12 cellular contexts compared by ENCODE assay signal in genomic region chr12:11724888-11725310, GRCh38.
DNase-seq lines count a peak whose midpoint lies in the region; FAIRE-seq and TF ChIP-seq lines count a peak whose summit lies in the region.
"Had no signal": no experiment of that assay in that cellular context is flagged by ENCODE, and none has a peak within 500 bp of the region (broad histone marks: within the 10 kb centered on the region; RNA-seq: fewer than 3 reads in every experiment).

No MANE protein-coding gene starts in this region.

- no CpG with 5 or more reads among the region's 7 CpGs for WGBS in trophoblast cell (ENCODE audit: extremely low coverage, insufficient coverage, insufficient read length)
- 38% methylated on average over 7 of the region's 7 CpGs for WGBS in suprapubic skin

- CTCF ChIA-PET in A673 (lab: Charles Lee) (no interaction called here), PC-9 (lab: Charles Lee) (no interaction called here)

- no peak for TF ChIP-seq EP300 in suprapubic skin (IDR thresholded peaks at IDR 0.05)

- no peak overlapping the region for H3K4ac ChIP-seq in trophoblast cell (ENCODE audit: low read depth, low read length)

- no peak overlapping the region for H3K4me2 ChIP-seq in trophoblast cell (ENCODE audit: low read length)
- no peak overlapping the region for H3K4me2 ChIP-seq in PC-9

- H3K27ac Mint-ChIP-seq in IgD-negative memory B cell (peak overlapping the region in 2 of 3 donors; percentile 26 to 47), nephron (peak overlapping the region; percentile 49 to 88 (median 86))

- H2AK5ac ChIP-seq in trophoblast cell (ENCODE audit: low read length), result no peak overlapping the region

- no peak overlapping the region for H3K23ac ChIP-seq in trophoblast cell (ENCODE audit: low read length)

- H3K9ac ChIP-seq in trophoblast cell (ENCODE audit: low read length), result no peak overlapping the region

- intact Hi-C loops in A673 (cut with micrococcal nuclease; ENCODE audit: unreplicated experiment) (no loop called here), PC-9 (cut with micrococcal nuclease; ENCODE audit: unreplicated experiment) (no loop called here)

- no TSS peak for BruUV-seq in A673 (replicated peaks; lab: Mats Ljungman, UMichigan)
- no TSS peak for BruUV-seq in PC-9 (replicated peaks; lab: Mats Ljungman, UMichigan)

- H3F3A ChIP-seq in PC-9 (ENCODE audit: insufficient read depth, low read depth), result peaks cover 21% of the 10 kb centered on the region

- H3K4me3 ChIP-seq in A673 (ENCODE audit: low read depth, low read length, poor library complexity, severe bottlenecking) (no peak overlapping the region), trophoblast cell (ENCODE audit: low read depth, low read length) (no peak overlapping the region), suprapubic skin (no peak overlapping the region), PC-9 (no peak overlapping the region)

- H3K9me3 Mint-ChIP-seq in IgD-negative memory B cell (no peaks in the 10 kb centered on the region), nephron (no peaks in the 10 kb centered on the region)

- H4K20me1 ChIP-seq in PC-9 (ENCODE audit: insufficient read depth), result no peaks in the 10 kb centered on the region

- H3K4me1 Mint-ChIP-seq in IgD-negative memory B cell (peaks cover 57 to 79% (median 71%) of the 10 kb centered on the region in 3 donors), nephron (peaks cover 46% of the 10 kb centered on the region)

- H2AFZ ChIP-seq in trophoblast cell (ENCODE audit: insufficient read depth, low read length, poor library complexity), result no peak overlapping the region
- no peak overlapping the region for H2AFZ ChIP-seq in PC-9

- H3K27ac ChIP-seq in A673 (ENCODE audit: low read depth, low read length, poor library complexity, severe bottlenecking) (no peak overlapping the region), trophoblast cell (ENCODE audit: low read depth, low read length) (no peak overlapping the region), suprapubic skin (no peak overlapping the region), PC-9 (no peak overlapping the region)

- H3K18ac ChIP-seq in trophoblast cell (ENCODE audit: low read length), result no peak overlapping the region

- H3K36me3 ChIP-seq in A673 (ENCODE audit: insufficient read depth, low read length, poor library complexity, severe bottlenecking), result no peaks in the 10 kb centered on the region
- H3K36me3 ChIP-seq in trophoblast cell (ENCODE audit: control insufficient read depth in 1 of 2, insufficient read depth in 2 of 2, low read length in 2 of 2), result no peaks in the 10 kb centered on the region
- no peaks in the 10 kb centered on the region for H3K36me3 ChIP-seq in suprapubic skin
- no peaks in the 10 kb centered on the region for H3K36me3 ChIP-seq in PC-9 (ENCODE audit: low read depth)

- H3K4me3 Mint-ChIP-seq in IgD-negative memory B cell (peak overlapping the region in 1 of 4 donors; percentile 18), nephron (peak overlapping the region in 2 of 3 experiments; percentile 0 to 27)

- no peak overlapping the region for H4K91ac ChIP-seq in trophoblast cell (ENCODE audit: low read depth, low read length)

- H3K36me3 Mint-ChIP-seq in IgD-negative memory B cell (peaks cover 3% of the 10 kb centered on the region), nephron (ENCODE audit: low read depth) (no peaks in the 10 kb centered on the region)

- TF ChIP-seq POLR2A in GM12892 (IDR thresholded peaks at IDR 0.05; ENCODE audit: low read depth, low read length), result no peak
- TF ChIP-seq POLR2A in suprapubic skin (IDR thresholded peaks at IDR 0.05), result no peak

- H3K79me1 ChIP-seq in trophoblast cell (ENCODE audit: low read length), result peaks cover under 1% of the 10 kb centered on the region

- DNase-seq in A673 (ENCODE audit: low spot score), result peak; percentile 36
- DNase-seq in dermis blood vessel endothelial cell, result peak; percentile 65
- no peak for DNase-seq in GM12892 (ENCODE audit: insufficient read length)
- DNase-seq in trophoblast cell, result no peak
- no peak for DNase-seq in suprapubic skin (ENCODE audit: low spot score in 2 of 2)
- DNase-seq in PC-9, result no peak
- DNase-seq: activated CD4-positive, alpha-beta T cell treated with anti-CD3 and anti-CD28 coated beads for 48 hours; activated effector memory CD4-positive, alpha-beta T cell treated with anti-CD3 and anti-CD28 coated beads, Interleukin-2, amount 50 U/mL, for 16 hours; GOT3; NCI-H510A had no signal

- POLR2A ChIA-PET in A673 (lab: Charles Lee; ENCODE audit: low non-redundant PET) (interaction anchor here (0.5 to 0.6 kb wide), 2 partner anchors 10 kb away, joined by 7 to 14 read pairs; no protein-coding TSS in a partner anchor), PC-9 (lab: Charles Lee; ENCODE audit: unreplicated experiment) (no interaction called here)

- no peaks in the 10 kb centered on the region for H3K9me2 ChIP-seq in PC-9 (ENCODE audit: insufficient read depth)

- H3K4me1 ChIP-seq in A673 (ENCODE audit: insufficient read depth, low read length, poor library complexity, severe bottlenecking), result peaks cover 46% of the 10 kb centered on the region
- H3K4me1 ChIP-seq in trophoblast cell (ENCODE audit: control insufficient read depth in 1 of 2, insufficient read depth in 2 of 2, low read length in 2 of 2), result peaks cover 7 to 13% of the 10 kb centered on the region in 2 experiments
- peaks cover 47% of the 10 kb centered on the region for H3K4me1 ChIP-seq in suprapubic skin
- peaks cover 20% of the 10 kb centered on the region for H3K4me1 ChIP-seq in PC-9 (replicated peaks; ENCODE audit: insufficient read depth)

- no peak overlapping the region for H4K12ac ChIP-seq in trophoblast cell (ENCODE audit: low read depth, low read length)

- no peak overlapping the region for H2BK120ac ChIP-seq in trophoblast cell (ENCODE audit: insufficient read depth, low read length, poor library complexity)

- FAIRE-seq in GM12892 (lab: Jason Lieb, UNC), result no peak

- H3K14ac ChIP-seq in trophoblast cell (ENCODE audit: low read length), result no peak overlapping the region

- H2BK5ac ChIP-seq in trophoblast cell (ENCODE audit: low read depth, low read length, poor library complexity), result no peak overlapping the region

- H2BK12ac ChIP-seq in trophoblast cell (ENCODE audit: low read length), result no peak overlapping the region

- H3K27me3 ChIP-seq in A673 (replicated peaks; ENCODE audit: insufficient read depth, low read depth, low read length, poor library complexity) (no peaks in the 10 kb centered on the region), trophoblast cell (ENCODE audit: insufficient read depth, low read length) (no peaks in the 10 kb centered on the region), suprapubic skin (no peaks in the 10 kb centered on the region), PC-9 (ENCODE audit: insufficient read depth, low read depth) (no peaks in the 10 kb centered on the region)

- TF ChIP-seq CTCF in A673 (conservative IDR thresholded peaks at IDR 0.05; ENCODE audit: low read depth, low read length) (no peak), nephron (IDR thresholded peaks at IDR 0.05; ENCODE audit: unreplicated experiment in 3 of 3) (no peak), suprapubic skin (IDR thresholded peaks at IDR 0.05) (no peak), PC-9 (conservative IDR thresholded peaks at IDR 0.05) (no peak)

- H4K8ac ChIP-seq in trophoblast cell (ENCODE audit: low read depth, low read length), result no peak overlapping the region

- H3K9me3 ChIP-seq in A673 (ENCODE audit: low read depth, low read length, poor library complexity, severe bottlenecking) (no peaks in the 10 kb centered on the region), trophoblast cell (ENCODE audit: insufficient read depth, low read depth, low read length) (no peaks in the 10 kb centered on the region), suprapubic skin (no peaks in the 10 kb centered on the region), PC-9 (ENCODE audit: insufficient read depth, low read depth) (no peaks in the 10 kb centered on the region)

- H3K79me2 ChIP-seq in trophoblast cell (ENCODE audit: control insufficient read depth, insufficient read depth, low read length, poor library complexity), result no peaks in the 10 kb centered on the region
- peaks cover 37% of the 10 kb centered on the region for H3K79me2 ChIP-seq in PC-9 (ENCODE audit: low read depth)

- H3K27me3 Mint-ChIP-seq in IgD-negative memory B cell, result no peaks in the 10 kb centered on the region
- H3K27me3 Mint-ChIP-seq in nephron (ENCODE audit: low read depth), result no peaks in the 10 kb centered on the region

Comparison
In these comparisons a context has a peak if more than half of its experiments do, and no peak if none do; other contexts are left out.
1. DNase-seq: peak in A673 (single experiment) and dermis blood vessel endothelial cell (single experiment); none in GM12892 (single experiment), trophoblast cell (0 of 2), suprapubic skin (0 of 2) and PC-9 (0 of 2).